Comparison of ENCODE assay signal across 8 cellular contexts in the genomic region with DNA sequence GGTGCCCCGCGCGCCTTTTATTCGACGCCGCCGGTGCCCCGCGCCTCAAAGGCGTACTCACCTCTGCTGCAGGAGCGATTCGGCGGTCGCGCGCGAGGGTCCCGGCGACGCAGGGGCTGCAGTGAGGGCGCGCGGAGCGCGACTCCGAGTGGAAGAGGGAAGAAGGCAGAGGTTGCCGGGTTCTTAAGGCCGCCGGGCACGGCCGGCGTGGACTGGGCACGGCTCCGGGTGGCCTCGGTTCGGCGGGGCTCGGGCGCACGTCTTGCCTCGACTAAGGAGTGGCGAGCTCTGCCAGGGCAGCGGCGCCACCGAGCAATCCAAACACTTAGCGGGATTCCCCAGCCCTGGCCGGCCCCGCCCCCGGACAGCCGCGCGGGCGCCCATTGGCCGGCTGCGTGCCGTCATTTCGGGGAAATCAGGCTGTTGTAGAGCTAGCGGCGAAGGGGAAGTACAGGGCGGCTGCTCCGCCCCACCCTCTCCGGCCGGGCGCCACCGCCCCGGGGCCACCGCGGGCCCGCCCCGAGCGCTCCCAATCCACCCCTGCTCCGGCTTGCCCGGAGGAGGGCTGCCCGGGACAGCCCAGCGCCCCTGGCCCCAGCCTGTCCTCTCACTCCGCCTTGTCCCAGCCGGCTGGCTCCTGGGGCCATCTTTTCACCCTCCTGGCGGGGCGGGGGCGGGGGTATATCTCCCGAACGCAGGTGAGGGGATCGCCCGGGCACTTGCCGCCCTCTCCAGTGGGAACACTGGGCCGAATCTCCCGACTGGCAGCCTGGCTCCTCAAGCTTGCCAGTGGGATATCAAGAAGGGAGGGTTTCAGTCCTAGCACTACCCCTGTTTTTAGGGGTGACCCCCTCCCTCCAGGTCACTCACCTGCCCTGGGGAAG.
DNase-seq lines count a peak whose midpoint lies in the region; ATAC-seq and FAIRE-seq lines count a peak whose summit lies in the region.

A gene with protein sequence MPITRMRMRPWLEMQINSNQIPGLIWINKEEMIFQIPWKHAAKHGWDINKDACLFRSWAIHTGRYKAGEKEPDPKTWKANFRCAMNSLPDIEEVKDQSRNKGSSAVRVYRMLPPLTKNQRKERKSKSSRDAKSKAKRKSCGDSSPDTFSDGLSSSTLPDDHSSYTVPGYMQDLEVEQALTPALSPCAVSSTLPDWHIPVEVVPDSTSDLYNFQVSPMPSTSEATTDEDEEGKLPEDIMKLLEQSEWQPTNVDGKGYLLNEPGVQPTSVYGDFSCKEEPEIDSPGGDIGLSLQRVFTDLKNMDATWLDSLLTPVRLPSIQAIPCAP (minus strand): TSS at position 290 of the 884 bp plus-strand sequence. CDS start 1,295 bp downstream, outside the sequence.

- H3K4me3 ChIP-seq in BLaER1 = peak within 1 kb of the TSS; percentile 96

- H3K27me3 ChIP-seq in BLaER1 (no peaks in the 10 kb centered on the region), layer of hippocampus (ENCODE audit: control insufficient read depth, insufficient read depth, low read length) (no peaks in the 10 kb centered on the region)

- H3K27ac ChIP-seq in BLaER1 (peak within 1 kb of the TSS; percentile 94), cingulate gyrus (ENCODE audit: low read depth, low read length) (peak within 1 kb of the TSS; percentile 88), layer of hippocampus (ENCODE audit: low read depth, low read length) (peak within 1 kb of the TSS; percentile 95)

- peaks cover 40% of the 10 kb centered on the region for H3K36me3 ChIP-seq in BLaER1

- peak; percentile 98 for DNase-seq in GM19239 (ENCODE audit: insufficient read length, low spot score)
- DNase-seq in NCI-H524 treated with DMSO at 0.1 percent for 48 hours (lab: John Stamatoyannopoulos, UW) = peak; percentile 38
- peak; percentile 99 for DNase-seq in activated CD4-positive, alpha-beta T cell treated with anti-CD3 and anti-CD28 coated beads for 4 hours
- DNase-seq in stimulated activated CD4-positive, alpha-beta T cell treated with anti-CD3 and anti-CD28 coated beads, Interleukin-1b, Interleukin-23, amount 100 ng/mL, for 48 hours = peak; percentile 98

- H3K4me2 ChIP-seq in BLaER1 = peak within 1 kb of the TSS; percentile 96

- peak; percentile 84 for FAIRE-seq in GM19239 (lab: Jason Lieb, UNC)

- no peaks in the 10 kb centered on the region for H3K9me3 ChIP-seq in BLaER1

- peak within 1 kb of the TSS; percentile 95 for H3K9ac ChIP-seq in BLaER1

- peaks cover 83% of the 10 kb centered on the region for H3K4me1 ChIP-seq in BLaER1

- ATAC-seq in HG03442 (IDR thresholded peaks at IDR 0.05; ENCODE audit: unreplicated experiment) = peak; percentile 80

- peaks cover 48% of the 10 kb centered on the region for H4K20me1 ChIP-seq in BLaER1

Comparison
In these comparisons a context has a peak if more than half of its experiments do, and no peak if none do; other contexts are left out.
1. Peak in every context shown above with its lines: DNase-seq, ATAC-seq, H3K4me3 ChIP-seq and H3K27ac ChIP-seq.
2. DNase-seq: peak in every context shown above with its lines; median percentile 99 in activated CD4-positive, alpha-beta T cell treated with anti-CD3 and anti-CD28 coated beads for 4 hours; 98 in GM19239; 98 in stimulated activated CD4-positive, alpha-beta T cell treated with anti-CD3 and anti-CD28 coated beads, Interleukin-1b, Interleukin-23, amount 100 ng/mL, for 48 hours; 38 in NCI-H524 treated with DMSO at 0.1 percent for 48 hours.